ENCODE assay signal across 1 cellular context in the genomic region with DNA sequence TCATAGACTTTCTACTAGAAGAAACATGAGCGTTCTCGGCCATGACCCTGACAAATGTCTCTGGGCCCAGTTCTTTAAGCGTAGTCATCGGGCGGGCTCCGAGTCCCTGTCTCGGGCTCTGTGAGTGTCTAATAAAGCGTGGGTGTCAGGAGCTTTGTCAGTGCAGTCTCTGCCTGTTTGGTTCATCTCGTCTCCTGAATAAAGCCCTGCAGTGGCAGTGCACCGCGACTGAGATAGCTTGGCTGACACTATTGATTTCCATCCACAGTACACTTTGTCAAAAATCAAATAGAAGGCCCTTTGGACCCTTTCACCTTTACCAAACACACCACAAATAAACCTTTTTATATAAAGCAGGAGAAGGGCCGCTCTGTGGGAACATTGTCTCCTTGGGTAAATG.
TF ChIP-seq lines count a peak whose summit lies in the region.

No MANE protein-coding gene starts in this region.

TF ChIP-seq in HepG2, 621 proteins besides CTCF, POLR2A, EP300 and RAD21 (continued from another document):
- TF ChIP-seq, protein P1, sequence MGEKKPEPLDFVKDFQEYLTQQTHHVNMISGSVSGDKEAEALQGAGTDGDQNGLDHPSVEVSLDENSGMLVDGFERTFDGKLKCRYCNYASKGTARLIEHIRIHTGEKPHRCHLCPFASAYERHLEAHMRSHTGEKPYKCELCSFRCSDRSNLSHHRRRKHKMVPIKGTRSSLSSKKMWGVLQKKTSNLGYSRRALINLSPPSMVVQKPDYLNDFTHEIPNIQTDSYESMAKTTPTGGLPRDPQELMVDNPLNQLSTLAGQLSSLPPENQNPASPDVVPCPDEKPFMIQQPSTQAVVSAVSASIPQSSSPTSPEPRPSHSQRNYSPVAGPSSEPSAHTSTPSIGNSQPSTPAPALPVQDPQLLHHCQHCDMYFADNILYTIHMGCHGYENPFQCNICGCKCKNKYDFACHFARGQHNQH (CRISPR knock-in tag; IDR thresholded peaks at IDR 0.05), result no peak
- no peak for TF ChIP-seq IRX3 (CRISPR knock-in tag; IDR thresholded peaks at IDR 0.05; ENCODE audit: borderline replicate concordance, low read depth)
- TF ChIP-seq, protein P2, sequence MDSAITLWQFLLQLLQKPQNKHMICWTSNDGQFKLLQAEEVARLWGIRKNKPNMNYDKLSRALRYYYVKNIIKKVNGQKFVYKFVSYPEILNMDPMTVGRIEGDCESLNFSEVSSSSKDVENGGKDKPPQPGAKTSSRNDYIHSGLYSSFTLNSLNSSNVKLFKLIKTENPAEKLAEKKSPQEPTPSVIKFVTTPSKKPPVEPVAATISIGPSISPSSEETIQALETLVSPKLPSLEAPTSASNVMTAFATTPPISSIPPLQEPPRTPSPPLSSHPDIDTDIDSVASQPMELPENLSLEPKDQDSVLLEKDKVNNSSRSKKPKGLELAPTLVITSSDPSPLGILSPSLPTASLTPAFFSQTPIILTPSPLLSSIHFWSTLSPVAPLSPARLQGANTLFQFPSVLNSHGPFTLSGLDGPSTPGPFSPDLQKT (CRISPR knock-in tag; IDR thresholded peaks at IDR 0.05; ENCODE audit: borderline replicate concordance), result no peak
